In the genomic region with DNA sequence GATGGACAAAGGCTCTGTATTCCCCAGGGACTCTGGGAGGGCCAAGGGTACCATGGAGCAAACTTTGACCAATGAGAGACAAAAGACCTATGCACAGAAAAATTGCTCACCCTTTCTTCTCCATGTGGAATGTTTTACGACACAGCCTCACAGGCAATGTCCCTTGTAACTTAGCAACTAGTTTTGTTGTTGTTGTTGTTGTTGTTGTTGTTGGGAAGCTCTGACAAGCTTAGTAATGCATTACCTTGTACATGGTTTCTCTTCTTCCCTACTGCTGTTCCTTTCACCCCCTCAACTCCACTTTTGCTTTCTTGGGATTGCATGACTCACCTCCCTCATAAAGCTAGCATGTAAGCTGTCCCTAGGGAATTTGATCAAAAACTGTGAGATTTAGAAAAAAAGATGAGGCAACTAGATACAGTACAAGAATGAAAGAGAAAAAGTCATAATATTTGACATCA, we compare ENCODE assay signal across 13 cellular contexts.
DNase-seq lines count a peak whose midpoint lies in the region; ATAC-seq lines count a peak whose summit lies in the region.
"Had no signal": no experiment of that assay in that cellular context is flagged by ENCODE, and none has a peak within 500 bp of the region (broad histone marks: within the 10 kb centered on the region; RNA-seq: fewer than 3 reads in every experiment).

No MANE protein-coding gene starts in this region.

- H3K4me1 ChIP-seq in effector memory CD4-positive, alpha-beta T cell (ENCODE audit: control insufficient read depth, insufficient read depth, low read length, poor library complexity, severe bottlenecking) = peaks cover 8% of the 10 kb centered on the region
- H3K4me1 ChIP-seq: suprapubic skin had no signal

- ATAC-seq in HG03196 (IDR thresholded peaks at IDR 0.05; ENCODE audit: unreplicated experiment) = no peak
- ATAC-seq: naive thymus-derived CD8-positive, alpha-beta T cell had no signal

- no peak overlapping the region for H3K4me3 ChIP-seq in skeletal muscle cell (ENCODE audit: low read depth, low read length)
- H3K4me3 ChIP-seq in effector memory CD4-positive, alpha-beta T cell (ENCODE audit: insufficient read depth, low read depth, low read length, poor library complexity, severe bottlenecking) = no peak overlapping the region
- H3K4me3 ChIP-seq: coronary artery, suprapubic skin had no signal

- H3K27me3 ChIP-seq in effector memory CD4-positive, alpha-beta T cell (replicated peaks; ENCODE audit: control insufficient read depth, insufficient read depth, low read length, poor library complexity, severe bottlenecking) = no peaks in the 10 kb centered on the region
- H3K27me3 ChIP-seq: suprapubic skin had no signal

- no peak overlapping the region for H3K27ac ChIP-seq in effector memory CD4-positive, alpha-beta T cell (ENCODE audit: insufficient read depth, low read length, poor library complexity, severe bottlenecking)
- H3K27ac ChIP-seq: suprapubic skin had no signal

- DNase-seq in GM03348 (ENCODE audit: low spot score) (peak; percentile 75), NCI-H460 (ENCODE audit: extremely low read depth, low read depth) (peak; percentile 68), epidermal melanocyte (ENCODE audit: insufficient read length, low spot score) (peak; percentile 23), skeletal muscle cell (ENCODE audit: low read depth) (peak; percentile 95), NCI-H128 (lab: John Stamatoyannopoulos, UW; ENCODE audit: unreplicated experiment) (no peak)
- DNase-seq in effector memory CD4-positive, alpha-beta T cell = no peak
- DNase-seq: KG1; naive thymus-derived CD8-positive, alpha-beta T cell; NCI-H524; stimulated activated CD4-positive, alpha-beta T cell treated with anti-CD3 and anti-CD28 coated beads, Interleukin-1b, Interleukin-23, amount 100 ng/mL, for 48 hours had no signal

- H3K9me3 ChIP-seq in effector memory CD4-positive, alpha-beta T cell (ENCODE audit: control insufficient read depth, low read length) = no peaks in the 10 kb centered on the region
- H3K9me3 ChIP-seq: suprapubic skin had no signal

- H3K36me3 ChIP-seq in effector memory CD4-positive, alpha-beta T cell (ENCODE audit: control insufficient read depth, insufficient read depth, low read length) = no peaks in the 10 kb centered on the region
- H3K36me3 ChIP-seq: suprapubic skin had no signal

Comparison
In these comparisons a context has a peak if more than half of its experiments do, and no peak if none do; other contexts are left out.
1. DNase-seq: peak in GM03348 (single experiment), NCI-H460 (single experiment), epidermal melanocyte (single experiment) and skeletal muscle cell (single experiment); none in effector memory CD4-positive, alpha-beta T cell (0 of 3) and NCI-H128 (single experiment).